Comparison of ENCODE assay signal across 17 cellular contexts in the genomic region with DNA sequence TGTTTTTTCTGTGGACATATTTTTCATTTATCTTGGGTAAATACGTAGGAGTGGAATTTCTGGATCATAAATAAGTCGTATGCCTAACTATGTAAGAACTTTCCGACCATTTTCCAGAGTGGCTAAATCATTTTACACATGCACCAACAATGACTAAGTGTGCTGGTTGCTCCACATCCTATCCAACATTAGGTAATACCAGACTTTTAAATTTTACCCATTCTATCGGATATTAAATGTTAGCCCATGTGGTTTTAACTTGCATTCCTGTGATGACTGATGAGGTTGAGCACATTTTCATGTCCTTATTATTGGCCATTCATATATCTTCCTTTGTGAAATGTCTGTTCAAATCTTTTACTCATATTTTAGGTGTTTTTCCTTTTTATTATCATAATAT.
DNase-seq lines count a peak whose midpoint lies in the region; TF ChIP-seq lines count a peak whose summit lies in the region.
"Had no signal": no experiment of that assay in that cellular context is flagged by ENCODE, and none has a peak within 500 bp of the region (broad histone marks: within the 10 kb centered on the region; RNA-seq: fewer than 3 reads in every experiment).

No MANE protein-coding gene starts in this region.

- no peak overlapping the region for H3K9ac ChIP-seq in adipocyte (ENCODE audit: low read length)
- H3K9ac ChIP-seq in smooth muscle cell (ENCODE audit: low read depth), result peak overlapping the region; percentile 18

- peak overlapping the region; percentile 55 for H3K4me2 ChIP-seq in smooth muscle cell

- H3K9me3 ChIP-seq in adipocyte (ENCODE audit: control insufficient read depth, low read length), result no peaks in the 10 kb centered on the region
- H3K9me3 ChIP-seq in smooth muscle cell (replicated peaks; ENCODE audit: low read depth), result no peaks in the 10 kb centered on the region
- H3K9me3 ChIP-seq: lower lobe of right lung, sigmoid colon, upper lobe of right lung had no signal

- no peaks in the 10 kb centered on the region for H3F3A ChIP-seq in smooth muscle cell (ENCODE audit: low read depth)

- H3K4me1 ChIP-seq in adipocyte (ENCODE audit: control insufficient read depth, insufficient read depth, low read length) (peaks cover 18% of the 10 kb centered on the region), smooth muscle cell (ENCODE audit: low read depth) (no peaks in the 10 kb centered on the region)
- H3K4me1 ChIP-seq: lower lobe of right lung, sigmoid colon, upper lobe of right lung had no signal

- H4K20me1 ChIP-seq in smooth muscle cell (ENCODE audit: low read depth), result no peaks in the 10 kb centered on the region

- TF ChIP-seq POLR2A in lower leg skin (IDR thresholded peaks at IDR 0.05), result no peak

- DNase-seq in HFF-Myc (ENCODE audit: extremely low read depth, low read depth) (peak; percentile 47), adipocyte (ENCODE audit: low read depth) (peak; percentile 85), fibroblast of the aortic adventitia (ENCODE audit: low read depth) (peak; percentile 45), smooth muscle cell (lab: John Stamatoyannopoulos, UW; ENCODE audit: unreplicated experiment) (no peak), GOT3 (lab: John Stamatoyannopoulos, UW) (no peak), lower leg skin (ENCODE audit: low spot score in 2 of 2) (no peak), germinal center (ENCODE audit: low spot score) (no peak), NCI-H1048 (lab: John Stamatoyannopoulos, UW) (no peak)
- DNase-seq: activated CD4-positive, alpha-beta T cell treated with anti-CD3 and anti-CD28 coated beads for 1 hour; activated CD8-positive, alpha-beta memory T cell treated with anti-CD3 and anti-CD28 coated beads, Interleukin-2, amount 50 U/mL, for 4 hours; activated naive CD4-positive, alpha-beta T cell treated with anti-CD3 and anti-CD28 coated beads for 36 hours; lower lobe of right lung; NCI-H1930; NCI-H526; sigmoid colon; stimulated activated naive CD4-positive, alpha-beta T cell; upper lobe of right lung had no signal

- WGBS in smooth muscle cell (ENCODE audit: low lambda C conversion rate), result 40% methylated on average over 4 of the region's 4 CpGs
- 47 to 58% methylated on average over 4 of the region's 4 CpGs for WGBS in lower leg skin, 2 donors

- peak overlapping the region; percentile 72 for H3K27ac ChIP-seq in smooth muscle cell (ENCODE audit: low read depth)
- H3K27ac ChIP-seq: lower lobe of right lung, sigmoid colon, upper lobe of right lung had no signal

- H2AFZ ChIP-seq in smooth muscle cell (ENCODE audit: low read depth), result no peak overlapping the region

- no peaks in the 10 kb centered on the region for H3K79me2 ChIP-seq in smooth muscle cell (ENCODE audit: low read depth)

- TF ChIP-seq CTCF in HFF-Myc (IDR thresholded peaks at IDR 0.05; ENCODE audit: low read depth, low read length, missing control alignments) (no peak), fibroblast of the aortic adventitia (IDR thresholded peaks at IDR 0.05; ENCODE audit: insufficient read depth, low read length) (no peak), smooth muscle cell (IDR thresholded peaks at IDR 0.05; ENCODE audit: borderline replicate concordance, insufficient read depth, poor library complexity, severe bottlenecking) (no peak), lower leg skin (IDR thresholded peaks at IDR 0.05) (no peak)

- H3K36me3 ChIP-seq in adipocyte (ENCODE audit: control insufficient read depth, insufficient read depth, low read length, severe bottlenecking), result no peaks in the 10 kb centered on the region
- no peaks in the 10 kb centered on the region for H3K36me3 ChIP-seq in smooth muscle cell (ENCODE audit: low read depth)
- H3K36me3 ChIP-seq: lower lobe of right lung, sigmoid colon, upper lobe of right lung had no signal

- H3K27me3 ChIP-seq in adipocyte (replicated peaks; ENCODE audit: control insufficient read depth, insufficient read depth, low read length) (no peaks in the 10 kb centered on the region), smooth muscle cell (ENCODE audit: low read depth) (no peaks in the 10 kb centered on the region)
- H3K27me3 ChIP-seq: sigmoid colon, upper lobe of right lung had no signal

- H3K4me3 ChIP-seq in HFF-Myc (replicated peaks; ENCODE audit: low read depth, low read length), result no peak overlapping the region
- H3K4me3 ChIP-seq in adipocyte (ENCODE audit: low read length), result no peak overlapping the region
- no peak overlapping the region for H3K4me3 ChIP-seq in fibroblast of the aortic adventitia (ENCODE audit: low read depth, low read length)
- H3K4me3 ChIP-seq in smooth muscle cell, result no peak overlapping the region
- no peak overlapping the region for H3K4me3 ChIP-seq in lower leg skin (ENCODE audit: low read depth, poor library complexity, severe bottlenecking)
- H3K4me3 ChIP-seq: lower lobe of right lung, sigmoid colon, upper lobe of right lung had no signal

- intact Hi-C loops in lower leg skin (cut with DNase I; ENCODE audit: low total_unique reads), result no loop called here

Comparison
In these comparisons a context has a peak if more than half of its experiments do, and no peak if none do; other contexts are left out.
1. DNase-seq: peak in HFF-Myc (single experiment), adipocyte (single experiment) and fibroblast of the aortic adventitia (single experiment); none in smooth muscle cell (single experiment), GOT3 (single experiment), lower leg skin (0 of 2), germinal center (single experiment) and NCI-H1048 (single experiment).